ENCODE assay signal across 11 cellular contexts in the genomic region with DNA sequence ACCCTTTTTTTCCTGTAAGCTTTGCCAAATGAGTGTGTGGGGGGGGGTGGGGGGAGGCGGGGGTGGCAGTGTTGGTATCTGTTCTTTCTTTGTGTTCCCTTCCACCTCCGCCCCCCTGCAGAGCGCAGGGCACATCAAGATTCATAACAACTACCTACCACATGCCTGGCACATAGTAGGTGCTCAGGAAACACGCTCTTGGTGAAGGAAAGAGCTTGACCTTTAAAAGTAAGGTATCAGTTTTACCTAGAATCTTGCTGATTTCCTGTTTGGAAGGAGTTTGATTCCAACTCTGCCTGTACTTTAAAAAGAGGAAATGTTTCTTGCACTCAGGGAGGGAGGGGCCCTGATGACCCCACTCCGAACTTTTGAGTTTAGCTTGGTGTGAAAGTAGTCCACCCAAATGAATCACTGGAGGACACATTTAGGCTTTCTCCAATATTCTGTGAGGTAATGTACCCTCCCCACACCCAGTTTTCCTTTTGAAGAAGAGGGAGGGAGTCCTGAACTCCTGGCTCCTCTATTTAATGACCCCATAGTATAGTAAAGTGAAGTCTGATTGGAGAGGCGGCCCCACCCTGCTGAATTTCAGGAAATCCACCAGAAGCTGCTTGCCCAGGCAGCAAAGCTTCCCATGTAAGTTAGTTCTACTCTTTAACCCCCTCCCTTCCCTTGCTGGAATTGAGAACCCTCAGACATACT. TPM values are rescaled to one million over a fixed set of nuclear protein-coding genes. Genes with fewer than 3 reads are reported as not detected.
DNase-seq lines count a peak whose midpoint lies in the region; ATAC-seq, FAIRE-seq and TF ChIP-seq lines count a peak whose summit lies in the region.
"Had no signal": no experiment of that assay in that cellular context is flagged by ENCODE, and none has a peak within 500 bp of the region (broad histone marks: within the 10 kb centered on the region; RNA-seq: fewer than 3 reads in every experiment).

No MANE protein-coding gene starts in this region.

- H2BK5ac ChIP-seq in H1 (ENCODE audit: low read depth, low read length): no peak overlapping the region

- TF ChIP-seq POLR2A in H1 (IDR thresholded peaks at IDR 0.05; ENCODE audit: control extremely low read depth in 1 of 2, low read depth in 2 of 2, low read length in 2 of 2) (no peak), tibial nerve (IDR thresholded peaks at IDR 0.05) (no peak), erythroblast (IDR thresholded peaks at IDR 0.05; ENCODE audit: low read length) (no peak)

- no peak overlapping the region for H3K56ac ChIP-seq in H1 (replicated peaks; ENCODE audit: insufficient read length, low read depth, low read length)

- H3K4me3 Mint-ChIP-seq in activated CD4-positive, alpha-beta T cell treated with anti-CD3 and anti-CD28 coated beads, Interleukin-2, amount 10 ng/mL, durations not matched to agents 7 days and 5 days: peak overlapping the region; percentile 31
- H3K4me3 Mint-ChIP-seq in mesothelial cell of epicardium: peak overlapping the region; percentile 56

- peaks cover 13% of the 10 kb centered on the region for H3K4me1 Mint-ChIP-seq in activated CD4-positive, alpha-beta T cell treated with anti-CD3 and anti-CD28 coated beads, Interleukin-2, amount 10 ng/mL, durations not matched to agents 7 days and 5 days
- H3K4me1 Mint-ChIP-seq in mesothelial cell of epicardium: peaks cover 14% of the 10 kb centered on the region

- H2BK120ac ChIP-seq in H1 (replicated peaks; ENCODE audit: low read depth, low read length): no peak overlapping the region

- H3K36me3 ChIP-seq in H1 (ENCODE audit: control insufficient read depth in 2 of 4, insufficient read depth in 4 of 4, low read length in 3 of 4) (peaks cover 0 to 2% (median 0%) of the 10 kb centered on the region in 4 experiments; a peak in 2 of 8 replicates), tibial nerve (no peaks in the 10 kb centered on the region)

- peaks cover 12% of the 10 kb centered on the region for H3K23me2 ChIP-seq in H1 (ENCODE audit: low read depth, low read length)

- no peaks in the 10 kb centered on the region for H4K20me1 ChIP-seq in H1 (replicated peaks in 1 of 2; ENCODE audit: control insufficient read depth in 1 of 2, insufficient read depth in 2 of 2, low read length in 2 of 2)

- no peak overlapping the region for H4K8ac ChIP-seq in H1 (ENCODE audit: extremely low read depth, insufficient read depth, low read length)

- no peak overlapping the region for H3K9ac ChIP-seq in H1 (replicated peaks in 1 of 4; ENCODE audit: extremely low read depth in 1 of 4, low read depth in 3 of 4, low read length in 3 of 4)

- H3K27ac Mint-ChIP-seq in activated CD4-positive, alpha-beta T cell treated with anti-CD3 and anti-CD28 coated beads, Interleukin-2, amount 10 ng/mL, durations not matched to agents 7 days and 5 days: no peak overlapping the region
- H3K27ac Mint-ChIP-seq in mesothelial cell of epicardium: no peak overlapping the region

- H3K4me2 ChIP-seq in H1 (ENCODE audit: insufficient read depth in 1 of 2, low read depth in 2 of 2, low read length in 2 of 2): peak overlapping the region; percentile 74 to 97; a peak in 3 of 4 replicates

- no peak overlapping the region for H3K14ac ChIP-seq in H1 (ENCODE audit: insufficient read length)

- no peak overlapping the region for H2BK12ac ChIP-seq in H1 (ENCODE audit: low read depth, low read length)

- no peak overlapping the region for H4K5ac ChIP-seq in H1 (ENCODE audit: insufficient read length, low read depth, low read length)

- peaks cover 2% of the 10 kb centered on the region for H3K9me3 Mint-ChIP-seq in activated CD4-positive, alpha-beta T cell treated with anti-CD3 and anti-CD28 coated beads, Interleukin-2, amount 10 ng/mL, durations not matched to agents 7 days and 5 days
- H3K9me3 Mint-ChIP-seq in mesothelial cell of epicardium: peaks cover 7% of the 10 kb centered on the region

- TF ChIP-seq EP300 in H1 (IDR thresholded peaks at IDR 0.05; ENCODE audit: borderline replicate concordance in 1 of 2, low read depth in 2 of 2, low read length in 2 of 2): no peak
- TF ChIP-seq EP300 in tibial nerve (IDR thresholded peaks at IDR 0.05): no peak

- H2AK5ac ChIP-seq in H1 (ENCODE audit: low read depth, low read length): no peak overlapping the region

- H3K4me3 ChIP-seq in H1 (ENCODE audit: extremely low read depth in 1 of 4, insufficient read depth in 2 of 4, low read depth in 3 of 4, low read length in 4 of 4) (peak overlapping the region; percentile 56 to 91 (median 78); a peak in 5 of 8 replicates), tibial nerve (peak overlapping the region in 3 of 4 donors; percentile 53 to 82 (median 79))

- FAIRE-seq in H1 (lab: Jason Lieb, UNC): no peak

- H3K27me3 ChIP-seq in H1 (replicated peaks in 1 of 4; ENCODE audit: control insufficient read depth in 3 of 4, extremely low read depth in 1 of 4, insufficient read depth in 3 of 4, low read length in 3 of 4) (peaks cover 0 to 25% (median 16%) of the 10 kb centered on the region in 4 experiments; a peak in 6 of 7 replicates), tibial nerve (peaks cover 0 to 11% of the 10 kb centered on the region in 2 donors)

- H3K4ac ChIP-seq in H1 (replicated peaks; ENCODE audit: insufficient read length, low read depth, low read length): no peak overlapping the region

- peaks cover 70% of the 10 kb centered on the region for H3K27me3 Mint-ChIP-seq in activated CD4-positive, alpha-beta T cell treated with anti-CD3 and anti-CD28 coated beads, Interleukin-2, amount 10 ng/mL, durations not matched to agents 7 days and 5 days
- peaks cover 49% of the 10 kb centered on the region for H3K27me3 Mint-ChIP-seq in mesothelial cell of epicardium (ENCODE audit: low read depth)

- no peak for TF ChIP-seq CTCF in H1 (IDR thresholded peaks at IDR 0.05; ENCODE audit: control extremely low read depth in 1 of 3, insufficient read depth in 1 of 3, low read depth in 1 of 3, low read length in 3 of 3)
- TF ChIP-seq CTCF in mesothelial cell of epicardium (IDR thresholded peaks at IDR 0.05; ENCODE audit: unreplicated experiment): no peak
- TF ChIP-seq CTCF in tibial nerve (IDR thresholded peaks at IDR 0.05): no peak

- H3K79me1 ChIP-seq in H1 (ENCODE audit: low read depth, low read length): no peaks in the 10 kb centered on the region; the same call in 1 of the 2 replicates

- H2AFZ ChIP-seq in H1 (ENCODE audit: low read length): no peak overlapping the region

- DNase-seq in activated CD4-positive, alpha-beta T cell treated with anti-CD3 and anti-CD28 coated beads, Interleukin-2, amount 10 ng/mL, durations not matched to agents 7 days and 5 days: no peak
- no peak for DNase-seq in activated CD4-positive, alpha-beta T cell treated with anti-CD3 and anti-CD28 coated beads, Interleukin-2, amount 50 U/mL, for 1 hour
- DNase-seq in H1 (ENCODE audit: low read depth in 1 of 2, low spot score in 2 of 2): no peak
- DNase-seq in mesothelial cell of epicardium (ENCODE audit: low spot score in 2 of 2, unreplicated experiment in 2 of 2): no peak
- no peak for DNase-seq in tibial nerve (ENCODE audit: low spot score in 2 of 2)
- DNase-seq in erythroblast (lab: John Stamatoyannopoulos, UW): no peak
- no peak for DNase-seq in NCI-H748 treated with DMSO at 0.1 percent for 48 hours (lab: John Stamatoyannopoulos, UW)
- DNase-seq: amniotic stem cell, hippocampal formation, T1000 had no signal

- peaks cover 0 to 5% of the 10 kb centered on the region in 2 experiments; a peak in 2 of 4 replicates for H3K79me2 ChIP-seq in H1 (ENCODE audit: control insufficient read depth in 1 of 2, insufficient read depth in 2 of 2, low read length in 2 of 2)

- H3K18ac ChIP-seq in H1 (ENCODE audit: extremely low read depth, low read length): no peak overlapping the region; the same call in 1 of the 2 replicates

- ATAC-seq in HG03378 (IDR thresholded peaks at IDR 0.05; ENCODE audit: unreplicated experiment): no peak

- H3K9me3 ChIP-seq in H1 (ENCODE audit: insufficient read depth in 2 of 2, low read depth in 1 of 2, low read length in 1 of 2) (no peaks in the 10 kb centered on the region), tibial nerve (peaks cover 0 to under 1% (median 0%) of the 10 kb centered on the region in 4 donors)

- H4K91ac ChIP-seq in H1 (replicated peaks; ENCODE audit: insufficient read length, low read length): no peak overlapping the region

- H3K36me3 Mint-ChIP-seq in activated CD4-positive, alpha-beta T cell treated with anti-CD3 and anti-CD28 coated beads, Interleukin-2, amount 10 ng/mL, durations not matched to agents 7 days and 5 days (ENCODE audit: low read depth): no peaks in the 10 kb centered on the region
- H3K36me3 Mint-ChIP-seq in mesothelial cell of epicardium: no peaks in the 10 kb centered on the region

- H3K4me1 ChIP-seq in H1 (replicated peaks in 1 of 4; ENCODE audit: control insufficient read depth in 3 of 4, insufficient read depth in 4 of 4, low read length in 3 of 4) (peaks cover 0 to 15% (median 7%) of the 10 kb centered on the region in 4 experiments; a peak in 5 of 7 replicates), tibial nerve (peaks cover 0 to 54% (median 7%) of the 10 kb centered on the region in 4 donors)

- H2BK20ac ChIP-seq in H1 (ENCODE audit: low read length): no peak overlapping the region

- H3K27ac ChIP-seq in H1 (ENCODE audit: low read depth, low read length): no peak overlapping the region
- peak overlapping the region in 3 of 4 donors; percentile 36 to 86 (median 84) for H3K27ac ChIP-seq in tibial nerve

- 67% methylated on average over 6 of the region's 6 CpGs; no CpG with 5 or more reads in 1 of the 2 experiments for WGBS in H1 (ENCODE audit: extremely low coverage in 1 of 2, insufficient coverage in 1 of 2, insufficient read length in 1 of 2, insufficient replicate concordance in 2 of 2, low coverage in 1 of 2, low lambda C conversion rate in 2 of 2, missing lambda C conversion rate in 1 of 2), 2 experiments
- WGBS in tibial nerve, 2 donors: 45% methylated on average over 6 of the region's 6 CpGs

- CTCF ChIA-PET in activated CD4-positive, alpha-beta T cell treated with anti-CD3 and anti-CD28 coated beads, Interleukin-2, amount 10 ng/mL, durations not matched to agents 7 days and 5 days (lab: Charles Lee): no interaction called here
- CTCF ChIA-PET in H1 (lab: Charles Lee; ENCODE audit: partially characterized antibody): interaction anchor here (1.2 to 2.9 kb wide), 5 partner anchors 9 to 134 kb away, joined by 3 to 9 read pairs (median 7); no protein-coding TSS in a partner anchor

- POLR2A ChIA-PET in activated CD4-positive, alpha-beta T cell treated with anti-CD3 and anti-CD28 coated beads, Interleukin-2, amount 10 ng/mL, durations not matched to agents 7 days and 5 days (lab: Charles Lee): no interaction called here
- POLR2A ChIA-PET in H1 (lab: Charles Lee; ENCODE audit: partially characterized antibody): interaction anchor here (0.6 to 1.4 kb wide), 2 partner anchors 10 to 13 kb away, joined by 3 to 4 read pairs; no protein-coding TSS in a partner anchor

- TF ChIP-seq RAD21 in H1 (IDR thresholded peaks at IDR 0.05 in 1 of 2, conservative IDR thresholded peaks at IDR 0.05 in 1 of 2; ENCODE audit: low read depth in 2 of 2, low read length in 2 of 2): no peak

- H2BK15ac ChIP-seq in H1 (ENCODE audit: low read length): no peak overlapping the region

- H3K23ac ChIP-seq in H1 (ENCODE audit: insufficient read length): no peak overlapping the region

RNA-seq across cellular contexts. Expression of a gene that starts 0.5 kb away (rescaled TPM):
- not detected for total RNA-seq in activated CD4-positive, alpha-beta T cell treated with anti-CD3 and anti-CD28 coated beads, Interleukin-2, amount 10 ng/mL, durations not matched to agents 7 days and 5 days
- total RNA-seq in H1 (2021; fragmentation: NEBNext Ultra II Directional; extraction: Animal tissue kit (Norgen Biotek cat#: 25700)): 3.5 and 3.6 TPM in 2 replicates
- polyA plus RNA-seq in H1 (2011; rRNA removed): 11.9 and 13.8 TPM in 2 replicates
- polyA plus RNA-seq in H1 (2011; cell fraction: cytosol; rRNA removed): 13.6 TPM
- polyA plus RNA-seq in H1 (2011; cell fraction: nucleus; rRNA removed): 49.4 TPM
- 9.6 to 13.6 TPM (median 12.0 TPM) in 4 replicates for polyA plus RNA-seq in H1 (2012, experiment 1 of 2)
- 4.5 TPM for polyA plus RNA-seq in H1 (2012, experiment 2 of 2)
- polyA plus RNA-seq in H1 (2013, experiment 1 of 2): 1.1 TPM
- 0.57 TPM for polyA plus RNA-seq in H1 (2013, experiment 2 of 2)
- polyA minus RNA-seq in H1 (2011; rRNA and poly(A)+ RNA removed): 15.2 TPM in 2 replicates
- polyA minus RNA-seq in H1 (2011; cell fraction: cytosol; rRNA and poly(A)+ RNA removed): 7.3 TPM
- polyA minus RNA-seq in H1 (2011; cell fraction: nucleus; rRNA and poly(A)+ RNA removed): 19.7 TPM
- total RNA-seq in mesothelial cell of epicardium: 1.7 to 2.1 TPM (median 1.8 TPM) in 3 replicates
- 100 to 1,000 TPM in 1 of 4 donors, 10 to 100 TPM in 2, 1 to 10 TPM in 1; 9.4 to 104 (median 25.7) TPM for total RNA-seq in tibial nerve
